ENCODE assay signal across 8 cellular contexts in the genomic region with DNA sequence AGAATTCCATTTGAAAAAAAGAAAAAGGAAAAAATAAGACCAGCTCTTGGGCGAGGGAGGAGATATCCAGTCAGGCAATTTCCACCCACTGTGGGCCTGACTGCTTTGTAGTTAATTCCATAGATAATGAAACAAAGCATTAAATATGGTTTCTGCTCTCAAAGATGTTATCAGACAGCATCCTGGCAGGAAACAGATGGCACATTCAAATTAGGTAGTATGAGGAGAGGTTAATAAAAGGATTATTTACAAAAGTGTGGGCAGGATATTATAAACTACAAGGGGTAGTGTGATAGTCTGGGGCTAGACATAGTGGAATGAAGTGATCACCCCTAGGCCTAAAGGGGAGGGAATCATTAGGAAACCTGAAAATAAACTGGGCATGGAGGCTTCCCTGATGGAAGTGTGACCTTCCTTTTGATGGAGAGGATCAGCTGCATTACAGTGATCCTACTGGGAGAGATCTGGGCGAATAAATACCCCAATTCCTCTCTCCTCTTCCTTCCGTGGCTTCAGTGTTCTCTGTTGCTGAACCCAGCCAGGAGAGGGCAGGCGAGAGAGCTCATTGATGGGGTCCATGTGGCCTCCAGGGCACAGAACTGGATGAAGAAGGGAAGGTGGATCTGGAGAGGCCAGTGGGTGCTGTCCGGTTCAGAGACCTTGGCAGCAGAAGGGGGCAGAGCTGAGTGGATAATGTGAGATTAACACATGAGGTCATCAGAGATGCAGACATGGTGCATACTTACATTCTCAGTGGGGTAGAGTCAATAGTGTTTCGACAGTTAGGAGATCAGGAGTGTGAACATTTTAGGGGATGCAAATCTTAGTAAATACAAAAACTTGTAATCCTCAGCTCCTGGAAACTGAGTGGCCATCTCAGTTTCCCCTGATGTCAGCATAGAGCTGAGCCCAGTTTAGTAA.
DNase-seq lines count a peak whose midpoint lies in the region; ATAC-seq and TF ChIP-seq lines count a peak whose summit lies in the region.

No MANE protein-coding gene starts in this region.

- CTCF ChIA-PET in MCF 10A (lab: Yijun Ruan, JAX) (interaction anchor here (0.6 to 2.7 kb wide), 38 partner anchors 8 to 1660 kb away, joined by 3 to 14 read pairs (median 3); no protein-coding TSS in a partner anchor), PC-3 (lab: Charles Lee) (interaction anchor here (0.5 kb wide), 1 partner anchor 720 kb away, joined by 3 read pairs; no protein-coding TSS in a partner anchor)

- H3K79me2 ChIP-seq in PC-3 (ENCODE audit: low read length): no peaks in the 10 kb centered on the region

- H3K36me3 Mint-ChIP-seq in MCF 10A (ENCODE audit: insufficient read depth, unreplicated experiment): no peaks in the 10 kb centered on the region

- no peaks in the 10 kb centered on the region for H4K20me1 ChIP-seq in PC-3 (ENCODE audit: low read length)

- H3K4me3 ChIP-seq in breast epithelium (no peak overlapping the region), PC-3 (ENCODE audit: low read length) (no peak overlapping the region), fibroblast of the aortic adventitia (ENCODE audit: low read depth, low read length) (no peak overlapping the region), gastrocnemius medialis (no peak overlapping the region), ascending aorta (no peak overlapping the region)

- BruUV-seq in MCF 10A (replicated peaks; lab: Mats Ljungman, UMichigan) (no TSS peak), PC-3 (replicated peaks; lab: Mats Ljungman, UMichigan) (no TSS peak)

- no peak for TF ChIP-seq POLR2A in breast epithelium (IDR thresholded peaks at IDR 0.05)
- TF ChIP-seq POLR2A in gastrocnemius medialis (IDR thresholded peaks at IDR 0.05): no peak

- POLR2A ChIA-PET in MCF 10A (lab: Yijun Ruan, JAX): no interaction called here
- POLR2A ChIA-PET in PC-3 (lab: Charles Lee; ENCODE audit: unreplicated experiment): no interaction called here

- intact Hi-C loops in MCF 10A (cut with micrococcal nuclease): loop anchor here (1.0 kb wide), 3 partner anchors 371 to 735 kb away; no protein-coding TSS in a partner anchor
- intact Hi-C loops in breast epithelium (cut with DNase I; ENCODE audit: low total_unique reads): no loop called here
- intact Hi-C loops in PC-3 (cut with micrococcal nuclease): no loop called here
- intact Hi-C loops in gastrocnemius medialis (cut with DNase I; ENCODE audit: low total_unique reads): no loop called here
- intact Hi-C loops in ascending aorta (cut with DNase I): no loop called here

- H3K4me1 ChIP-seq in breast epithelium (no peaks in the 10 kb centered on the region), PC-3 (ENCODE audit: insufficient read depth, low read length) (no peaks in the 10 kb centered on the region), gastrocnemius medialis (no peaks in the 10 kb centered on the region), ascending aorta (no peaks in the 10 kb centered on the region)

- in situ Hi-C loops in gastrocnemius medialis (cut with MboI; ENCODE audit: low sequenced_read_pairs in 4 of 4): no loop called here

- ATAC-seq in HG03103 (IDR thresholded peaks at IDR 0.05; ENCODE audit: low read depth, unreplicated experiment): peak; percentile 78
- no peak for ATAC-seq in PC-3
- no peak for ATAC-seq in gastrocnemius medialis
- no peak for ATAC-seq in stimulated activated naive CD8-positive, alpha-beta T cell treated with anti-CD3 and anti-CD28 coated beads, Interleukin-15, amount 100 ng/mL, for 72 hours

- peak; percentile 56 for DNase-seq in MCF 10A (ENCODE audit: unreplicated experiment)
- DNase-seq in breast epithelium (ENCODE audit: low spot score in 2 of 2): no peak
- peak; percentile 33 for DNase-seq in PC-3
- DNase-seq in fibroblast of the aortic adventitia (ENCODE audit: low read depth): peak; percentile 4
- peak in 1 of 2 donors; percentile 12 for DNase-seq in gastrocnemius medialis
- no peak for DNase-seq in ascending aorta (ENCODE audit: low spot score in 2 of 2)
- DNase-seq in stimulated activated naive CD8-positive, alpha-beta T cell treated with anti-CD3 and anti-CD28 coated beads, Interleukin-15, amount 100 ng/mL, for 72 hours: no peak

- no peaks in the 10 kb centered on the region for H3F3A ChIP-seq in PC-3 (ENCODE audit: low read length, unreplicated experiment)

- H3K27ac Mint-ChIP-seq in MCF 10A (ENCODE audit: low read depth, unreplicated experiment): no peak overlapping the region
- no peak overlapping the region for H3K27ac Mint-ChIP-seq in stimulated activated naive CD8-positive, alpha-beta T cell treated with anti-CD3 and anti-CD28 coated beads, Interleukin-15, amount 100 ng/mL, for 72 hours

- H3K27me3 ChIP-seq in breast epithelium (no peaks in the 10 kb centered on the region), PC-3 (ENCODE audit: low read length) (no peaks in the 10 kb centered on the region), gastrocnemius medialis (no peaks in the 10 kb centered on the region), ascending aorta (no peaks in the 10 kb centered on the region)

- H2AFZ ChIP-seq in PC-3 (ENCODE audit: low read length): no peak overlapping the region

- H3K36me3 ChIP-seq in breast epithelium (no peaks in the 10 kb centered on the region), PC-3 (ENCODE audit: low read depth, low read length) (no peaks in the 10 kb centered on the region), gastrocnemius medialis (no peaks in the 10 kb centered on the region), ascending aorta (no peaks in the 10 kb centered on the region)

- no peaks in the 10 kb centered on the region for H3K9me2 ChIP-seq in PC-3 (replicated peaks; ENCODE audit: low read length)

- H3K9me3 ChIP-seq in breast epithelium (no peaks in the 10 kb centered on the region), PC-3 (ENCODE audit: low read length) (no peaks in the 10 kb centered on the region), gastrocnemius medialis (no peaks in the 10 kb centered on the region), ascending aorta (no peaks in the 10 kb centered on the region)

- H3K4me2 ChIP-seq in PC-3 (ENCODE audit: low read length): no peak overlapping the region

- TF ChIP-seq CTCF in MCF 10A (IDR thresholded peaks at IDR 0.05; ENCODE audit: unreplicated experiment) (peak; percentile 26), breast epithelium (IDR thresholded peaks at IDR 0.05) (no peak), PC-3 (conservative IDR thresholded peaks at IDR 0.05; ENCODE audit: low read depth, low read length) (peak; percentile 51), fibroblast of the aortic adventitia (IDR thresholded peaks at IDR 0.05; ENCODE audit: insufficient read depth, low read length) (peak; percentile 47), gastrocnemius medialis (IDR thresholded peaks at IDR 0.05 in 4 of 5, conservative IDR thresholded peaks at IDR 0.05 in 1 of 5) (peak in 4 of 5 experiments; percentile 16 to 45 (median 32)), ascending aorta (IDR thresholded peaks at IDR 0.05) (peak in 1 of 3 experiments; percentile 13)

- no peaks in the 10 kb centered on the region for H3K9me3 Mint-ChIP-seq in MCF 10A (ENCODE audit: unreplicated experiment)
- H3K9me3 Mint-ChIP-seq in stimulated activated naive CD8-positive, alpha-beta T cell treated with anti-CD3 and anti-CD28 coated beads, Interleukin-15, amount 100 ng/mL, for 72 hours: no peaks in the 10 kb centered on the region

- H3K27me3 Mint-ChIP-seq in MCF 10A (ENCODE audit: insufficient read depth, unreplicated experiment): no peaks in the 10 kb centered on the region
- H3K27me3 Mint-ChIP-seq in stimulated activated naive CD8-positive, alpha-beta T cell treated with anti-CD3 and anti-CD28 coated beads, Interleukin-15, amount 100 ng/mL, for 72 hours: no peaks in the 10 kb centered on the region

- H3K4me3 Mint-ChIP-seq in MCF 10A (ENCODE audit: unreplicated experiment): no peak overlapping the region
- no peak overlapping the region for H3K4me3 Mint-ChIP-seq in stimulated activated naive CD8-positive, alpha-beta T cell treated with anti-CD3 and anti-CD28 coated beads, Interleukin-15, amount 100 ng/mL, for 72 hours

- H3K4me1 Mint-ChIP-seq in MCF 10A (ENCODE audit: insufficient read depth, unreplicated experiment): no peaks in the 10 kb centered on the region
- no peaks in the 10 kb centered on the region for H3K4me1 Mint-ChIP-seq in stimulated activated naive CD8-positive, alpha-beta T cell treated with anti-CD3 and anti-CD28 coated beads, Interleukin-15, amount 100 ng/mL, for 72 hours

- no peak overlapping the region for H3K9ac ChIP-seq in PC-3 (ENCODE audit: low read length)

- H3K27ac ChIP-seq in breast epithelium (no peak overlapping the region), PC-3 (ENCODE audit: low read length) (no peak overlapping the region), gastrocnemius medialis (no peak overlapping the region), ascending aorta (no peak overlapping the region)

Comparison
In these comparisons a context has a peak if more than half of its experiments do, and no peak if none do; other contexts are left out.
1. DNase-seq: peak in MCF 10A (single experiment), PC-3 (single experiment) and fibroblast of the aortic adventitia (single experiment); none in breast epithelium (0 of 2), ascending aorta (0 of 2) and stimulated activated naive CD8-positive, alpha-beta T cell treated with anti-CD3 and anti-CD28 coated beads, Interleukin-15, amount 100 ng/mL, for 72 hours (0 of 2).
2. CTCF ChIP-seq: peak in MCF 10A (single experiment), PC-3 (single experiment), fibroblast of the aortic adventitia (single experiment) and gastrocnemius medialis (4 of 5); none in breast epithelium (0 of 3).